In the genomic region with DNA sequence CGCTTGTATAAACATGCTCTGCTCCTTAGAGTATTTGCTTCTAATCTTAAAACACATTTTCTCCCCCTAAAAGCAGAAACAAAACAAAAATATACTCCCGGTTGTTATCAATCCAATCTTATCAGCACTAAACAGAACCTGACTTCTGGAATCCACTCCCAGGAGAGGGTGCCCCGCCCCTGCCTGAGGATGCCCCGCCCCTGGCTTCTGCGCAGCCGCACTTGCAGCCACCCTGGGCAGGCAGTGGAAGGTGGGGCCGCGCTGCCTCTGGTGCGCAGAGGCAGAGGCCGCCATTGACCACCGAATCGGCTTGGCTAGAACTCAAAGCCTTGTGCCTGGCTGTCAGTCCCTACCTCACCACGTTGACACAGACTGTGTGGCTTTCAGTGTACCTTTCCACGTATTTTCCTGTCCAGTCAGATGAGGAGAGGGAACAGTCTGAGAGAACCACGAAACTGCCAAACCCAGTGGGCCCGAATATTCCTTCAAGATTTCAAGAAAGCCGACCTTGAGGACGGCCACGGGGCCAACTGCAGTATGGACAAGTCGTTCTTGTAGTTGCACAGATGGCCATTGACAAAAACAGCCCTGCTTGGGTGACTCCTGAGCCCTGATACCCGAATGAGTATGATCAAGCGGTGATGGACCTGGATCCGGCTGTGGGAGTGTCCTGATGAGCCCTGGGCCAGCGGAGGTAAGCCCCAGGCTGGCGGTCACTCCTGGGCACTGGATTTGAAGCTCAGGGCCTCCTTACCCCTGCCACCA, we compare ENCODE assay signal across 15 cellular contexts. TPM values are rescaled to one million over a fixed set of nuclear protein-coding genes. Genes with fewer than 3 reads are reported as not detected.
DNase-seq lines count a peak whose midpoint lies in the region; ATAC-seq and TF ChIP-seq lines count a peak whose summit lies in the region.
"Had no signal": no experiment of that assay in that cellular context is flagged by ENCODE, and none has a peak within 500 bp of the region (broad histone marks: within the 10 kb centered on the region; RNA-seq: fewer than 3 reads in every experiment).

No MANE protein-coding gene starts in this region.

- H3K27me3 ChIP-seq in breast epithelium (no peaks in the 10 kb centered on the region), stomach smooth muscle (ENCODE audit: control insufficient read depth in 1 of 2, insufficient read depth in 2 of 2, low read length in 2 of 2) (no peaks in the 10 kb centered on the region)
- H3K27me3 ChIP-seq: spleen had no signal

- peaks cover 14% of the 10 kb centered on the region for H3K27me3 Mint-ChIP-seq in progenitor cell of endocrine pancreas

- no peak for ATAC-seq in HG02938 (IDR thresholded peaks at IDR 0.05; ENCODE audit: unreplicated experiment)
- no peak for ATAC-seq in HG02623 (IDR thresholded peaks at IDR 0.05; ENCODE audit: unreplicated experiment)

- no peak overlapping the region for H3K27ac Mint-ChIP-seq in progenitor cell of endocrine pancreas

- TF ChIP-seq CTCF in breast epithelium (IDR thresholded peaks at IDR 0.05) = no peak
- TF ChIP-seq CTCF in progenitor cell of endocrine pancreas (IDR thresholded peaks at IDR 0.05; ENCODE audit: unreplicated experiment) = no peak

- H3K36me3 Mint-ChIP-seq in progenitor cell of endocrine pancreas (ENCODE audit: insufficient read depth) = no peaks in the 10 kb centered on the region

- no peak overlapping the region for H3K27ac ChIP-seq in breast epithelium
- H3K27ac ChIP-seq in stomach smooth muscle (ENCODE audit: low read length) = peak overlapping the region; percentile 74
- H3K27ac ChIP-seq: epithelial cell of prostate, spleen had no signal

- peak; percentile 9 to 57 for DNase-seq in T47D (ENCODE audit: low read depth in 1 of 2, low spot score in 1 of 2)
- DNase-seq in breast epithelium (ENCODE audit: low spot score in 2 of 2) = no peak
- DNase-seq in NCI-H2196 treated with DMSO at 0.1 percent for 48 hours (lab: John Stamatoyannopoulos, UW; ENCODE audit: unreplicated experiment) = peak; percentile 8
- peak; percentile 64 for DNase-seq in iPS-NIHi7 (ENCODE audit: extremely low spot score)
- no peak for DNase-seq in progenitor cell of endocrine pancreas (ENCODE audit: low spot score, unreplicated experiment)
- DNase-seq: ACHN; NCI-H1417 treated with DMSO at 0.1 percent for 48 hours; NCI-H69; spleen; stimulated activated naive CD4-positive, alpha-beta T cell; T-helper 1 cell had no signal

- H3K4me1 ChIP-seq in breast epithelium (no peaks in the 10 kb centered on the region), stomach smooth muscle (ENCODE audit: control insufficient read depth, insufficient read depth, low read length) (peaks cover 5% of the 10 kb centered on the region)
- H3K4me1 ChIP-seq: spleen had no signal

- no peak for TF ChIP-seq POLR2A in breast epithelium (IDR thresholded peaks at IDR 0.05)

- H3K9me3 Mint-ChIP-seq in progenitor cell of endocrine pancreas (ENCODE audit: low read depth) = no peaks in the 10 kb centered on the region

- no peaks in the 10 kb centered on the region for H3K9me3 ChIP-seq in breast epithelium
- H3K9me3 ChIP-seq in stomach smooth muscle (ENCODE audit: control insufficient read depth in 2 of 2, low read length in 2 of 2) = no peaks in the 10 kb centered on the region

- no peak overlapping the region for H3K4me3 Mint-ChIP-seq in progenitor cell of endocrine pancreas (ENCODE audit: low read depth)

- H3K36me3 ChIP-seq in breast epithelium (no peaks in the 10 kb centered on the region), stomach smooth muscle (ENCODE audit: control insufficient read depth in 2 of 2, insufficient read depth in 2 of 2, low read length in 2 of 2) (no peaks in the 10 kb centered on the region)
- H3K36me3 ChIP-seq: spleen had no signal

- intact Hi-C loops in breast epithelium (cut with DNase I; ENCODE audit: low total_unique reads) = loop anchor here (2.0 kb wide), 1 partner anchor 28 kb away; no protein-coding TSS in a partner anchor

- in situ Hi-C loops in T47D (cut with HindIII; ENCODE audit: low pct_unique_long_range_greater_than_20kb, low sequenced_read_pairs) = no loop called here

- H3K4me1 Mint-ChIP-seq in progenitor cell of endocrine pancreas (ENCODE audit: low read depth) = peaks cover 5% of the 10 kb centered on the region

- H3K4me3 ChIP-seq in breast epithelium (no peak overlapping the region), stomach smooth muscle (ENCODE audit: low read length in 2 of 2) (peak overlapping the region in 1 of 2 donors; percentile 69)
- H3K4me3 ChIP-seq: spleen had no signal

- peak overlapping the region in 1 of 2 donors; percentile 74 for H3K9ac ChIP-seq in stomach smooth muscle (ENCODE audit: low read length in 2 of 2)

RNA-seq across cellular contexts. Expression of gene ARHGAP28, which starts 46.2 kb away (rescaled TPM):
- 10 to 100 TPM in 2 of 3 donors, 1 to 10 TPM in 1; 7.3 to 13.0 (median 10.8) TPM for total RNA-seq in breast epithelium
- 109 and 117 TPM in 2 replicates for total RNA-seq in progenitor cell of endocrine pancreas

Comparison
In these comparisons a context has a peak if more than half of its experiments do, and no peak if none do; other contexts are left out.
1. DNase-seq: peak in T47D (2 of 2), NCI-H2196 treated with DMSO at 0.1 percent for 48 hours (single experiment) and iPS-NIHi7 (single experiment); none in breast epithelium (0 of 2) and progenitor cell of endocrine pancreas (single experiment).